In genomic region chr19:11338569-11339253, GRCh38 we compare ENCODE assay signal across 8 cellular contexts. TPM values are rescaled to one million over a fixed set of nuclear protein-coding genes. Genes with fewer than 3 reads are reported as not detected.
A peak's percentile ranks its signal among the peaks of the same experiment; 100 is the strongest.
DNase-seq lines count a peak whose midpoint lies in the region; ATAC-seq and TF ChIP-seq lines count a peak whose summit lies in the region.

No MANE protein-coding gene starts in this region.

- peaks cover 5% of the 10 kb centered on the region for H3K4me1 Mint-ChIP-seq in activated T-helper 17 cell treated with anti-CD3 and anti-CD28 coated beads, Interleukin-2, amount 50 U/mL, for 72 hours

- no peaks in the 10 kb centered on the region for H3K9me3 Mint-ChIP-seq in activated T-helper 17 cell treated with anti-CD3 and anti-CD28 coated beads, Interleukin-2, amount 50 U/mL, for 72 hours

- H3F3A ChIP-seq in smooth muscle cell (ENCODE audit: low read depth), result no peaks in the 10 kb centered on the region

- H3K27me3 Mint-ChIP-seq in activated T-helper 17 cell treated with anti-CD3 and anti-CD28 coated beads, Interleukin-2, amount 50 U/mL, for 72 hours, result no peaks in the 10 kb centered on the region

- H3K4me3 ChIP-seq in HCT116 (replicated peaks in 1 of 2; ENCODE audit: low read depth in 1 of 2, low read length in 2 of 2) (peak overlapping the region; percentile 69 to 86), iPS-11a (ENCODE audit: low read depth, low read length) (peak overlapping the region; percentile 50), smooth muscle cell (peak overlapping the region; percentile 76)

- H3K36me3 Mint-ChIP-seq in activated T-helper 17 cell treated with anti-CD3 and anti-CD28 coated beads, Interleukin-2, amount 50 U/mL, for 72 hours (ENCODE audit: low read depth), result peaks cover 24% of the 10 kb centered on the region

- H3K79me2 ChIP-seq in HCT116 (ENCODE audit: insufficient read depth, low read length), result no peaks in the 10 kb centered on the region
- no peaks in the 10 kb centered on the region for H3K79me2 ChIP-seq in smooth muscle cell (ENCODE audit: low read depth)

- H3K9me2 ChIP-seq in HCT116 (ENCODE audit: insufficient read depth), result no peaks in the 10 kb centered on the region

- no peak for TF ChIP-seq RAD21 in HCT116 (IDR thresholded peaks at IDR 0.05; ENCODE audit: low read depth)

- no peak for TF ChIP-seq POLR2A in HCT116 (IDR thresholded peaks at IDR 0.05; ENCODE audit: borderline replicate concordance, extremely low read depth, insufficient read depth, insufficient read length)

- H3K9me3 ChIP-seq in HCT116 (ENCODE audit: control insufficient read depth in 1 of 2, insufficient read depth in 1 of 2, low read depth in 1 of 2, low read length in 2 of 2) (peaks cover 0 to 5% of the 10 kb centered on the region in 2 experiments; a peak in 1 of 4 replicates), smooth muscle cell (replicated peaks; ENCODE audit: low read depth) (no peaks in the 10 kb centered on the region)

- peak overlapping the region; percentile 62; the same call in 1 of the 2 replicates for H3K27ac ChIP-seq in HCT116 (ENCODE audit: low read depth, low read length)
- no peak overlapping the region for H3K27ac ChIP-seq in smooth muscle cell (ENCODE audit: low read depth)

- H2AFZ ChIP-seq in HCT116 (ENCODE audit: low read depth, low read length, poor library complexity, severe bottlenecking) (no peak overlapping the region), smooth muscle cell (ENCODE audit: low read depth) (peak overlapping the region; percentile 85)

- WGBS in smooth muscle cell (ENCODE audit: low lambda C conversion rate), result 29% methylated on average over 21 of the region's 21 CpGs

- POLR2A ChIA-PET in HCT116 (lab: Charles Lee), result interaction anchor here (1.4 kb wide), 1 partner anchor 38 kb away, joined by 4 read pairs; no protein-coding TSS in a partner anchor

- H3K27ac Mint-ChIP-seq in activated T-helper 17 cell treated with anti-CD3 and anti-CD28 coated beads, Interleukin-2, amount 50 U/mL, for 72 hours, result peak overlapping the region; percentile 55

- BruUV-seq in HCT116 (replicated peaks; lab: Mats Ljungman, UMichigan), result no TSS peak

- H3K36me3 ChIP-seq in HCT116 (ENCODE audit: control insufficient read depth in 1 of 2, insufficient read depth in 2 of 2, low read length in 2 of 2) (peaks cover 13 to 15% of the 10 kb centered on the region in 2 experiments), smooth muscle cell (ENCODE audit: low read depth) (peaks cover 6% of the 10 kb centered on the region)

- ATAC-seq in HCT116 (peak; percentile 8; the same call in 1 of the 2 replicates), HG03196 (IDR thresholded peaks at IDR 0.05; ENCODE audit: unreplicated experiment) (no peak), GM18517 (IDR thresholded peaks at IDR 0.05; ENCODE audit: unreplicated experiment) (no peak)
- no peak for ATAC-seq in activated T-helper 17 cell treated with anti-CD3 and anti-CD28 coated beads, Interleukin-2, amount 50 U/mL, for 72 hours (replicated peaks)

- H3K27me3 ChIP-seq in HCT116 (ENCODE audit: insufficient read depth, low read length) (no peaks in the 10 kb centered on the region), smooth muscle cell (ENCODE audit: low read depth) (no peaks in the 10 kb centered on the region)

- H3K4me1 ChIP-seq in HCT116 (ENCODE audit: control insufficient read depth in 1 of 2, insufficient read depth in 2 of 2, low read length in 2 of 2) (peaks cover 15 to 30% of the 10 kb centered on the region in 2 experiments), smooth muscle cell (ENCODE audit: low read depth) (no peaks in the 10 kb centered on the region)

- RAD21 ChIA-PET in HCT116 (lab: Charles Lee; ENCODE audit: low non-redundant PET in 1 of 2, low total read pairs in 2 of 2, uncharacterized antibody in 2 of 2, unreplicated experiment in 2 of 2), result no interaction called here

- DNase-seq in HCT116 (ENCODE audit: low read depth, low spot score) (no peak), smooth muscle cell (lab: John Stamatoyannopoulos, UW; ENCODE audit: unreplicated experiment) (no peak), SW 1271 (lab: John Stamatoyannopoulos, UW) (no peak), iPS-NIHi7 (ENCODE audit: extremely low spot score) (no peak)

- TF ChIP-seq CTCF in HCT116 (IDR thresholded peaks at IDR 0.05 in 2 of 3, conservative IDR thresholded peaks at IDR 0.05 in 1 of 3; ENCODE audit: borderline replicate concordance in 1 of 3, insufficient read depth in 1 of 3, low read depth in 2 of 3, low read length in 2 of 3) (no peak), smooth muscle cell (IDR thresholded peaks at IDR 0.05; ENCODE audit: borderline replicate concordance, insufficient read depth, poor library complexity, severe bottlenecking) (no peak)

- CTCF ChIA-PET in HCT116 (lab: Charles Lee), result interaction anchor here (1.6 kb wide), 1 partner anchor 43 kb away, joined by 3 read pairs; no protein-coding TSS in a partner anchor

- peak overlapping the region; percentile 76 for H3K9ac ChIP-seq in HCT116 (ENCODE audit: low read length)
- peak overlapping the region; percentile 43 for H3K9ac ChIP-seq in smooth muscle cell (ENCODE audit: low read depth)

- H4K20me1 ChIP-seq in HCT116 (ENCODE audit: insufficient read depth), result no peaks in the 10 kb centered on the region
- H4K20me1 ChIP-seq in smooth muscle cell (ENCODE audit: low read depth), result no peaks in the 10 kb centered on the region

- H3K4me2 ChIP-seq in HCT116 (ENCODE audit: low read length), result peak overlapping the region; percentile 96
- peak overlapping the region; percentile 98 for H3K4me2 ChIP-seq in smooth muscle cell

- intact Hi-C loops in HCT116 (cut with micrococcal nuclease), result no loop called here

- peak overlapping the region; percentile 76 for H3K4me3 Mint-ChIP-seq in activated T-helper 17 cell treated with anti-CD3 and anti-CD28 coated beads, Interleukin-2, amount 50 U/mL, for 72 hours

TF ChIP-seq in HCT116, 20 proteins besides CTCF, POLR2A, EP300 and RAD21:
- TF ChIP-seq, protein P1, sequence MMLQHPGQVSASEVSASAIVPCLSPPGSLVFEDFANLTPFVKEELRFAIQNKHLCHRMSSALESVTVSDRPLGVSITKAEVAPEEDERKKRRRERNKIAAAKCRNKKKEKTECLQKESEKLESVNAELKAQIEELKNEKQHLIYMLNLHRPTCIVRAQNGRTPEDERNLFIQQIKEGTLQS (IDR thresholded peaks at IDR 0.05), result no peak
- TF ChIP-seq SIN3A (IDR thresholded peaks at IDR 0.05; ENCODE audit: low read depth), result no peak
- TF ChIP-seq, protein P2, sequence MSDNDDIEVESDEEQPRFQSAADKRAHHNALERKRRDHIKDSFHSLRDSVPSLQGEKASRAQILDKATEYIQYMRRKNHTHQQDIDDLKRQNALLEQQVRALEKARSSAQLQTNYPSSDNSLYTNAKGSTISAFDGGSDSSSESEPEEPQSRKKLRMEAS (IDR thresholded peaks at IDR 0.05), result no peak
- no peak for TF ChIP-seq TCF7L2 (IDR thresholded peaks at IDR 0.05; ENCODE audit: borderline replicate concordance, extremely low read depth, insufficient read depth, insufficient read length)
- no peak for TF ChIP-seq POLR2AphosphoS5 (IDR thresholded peaks at IDR 0.05; ENCODE audit: low read depth, low read length)
- TF ChIP-seq, protein P3, sequence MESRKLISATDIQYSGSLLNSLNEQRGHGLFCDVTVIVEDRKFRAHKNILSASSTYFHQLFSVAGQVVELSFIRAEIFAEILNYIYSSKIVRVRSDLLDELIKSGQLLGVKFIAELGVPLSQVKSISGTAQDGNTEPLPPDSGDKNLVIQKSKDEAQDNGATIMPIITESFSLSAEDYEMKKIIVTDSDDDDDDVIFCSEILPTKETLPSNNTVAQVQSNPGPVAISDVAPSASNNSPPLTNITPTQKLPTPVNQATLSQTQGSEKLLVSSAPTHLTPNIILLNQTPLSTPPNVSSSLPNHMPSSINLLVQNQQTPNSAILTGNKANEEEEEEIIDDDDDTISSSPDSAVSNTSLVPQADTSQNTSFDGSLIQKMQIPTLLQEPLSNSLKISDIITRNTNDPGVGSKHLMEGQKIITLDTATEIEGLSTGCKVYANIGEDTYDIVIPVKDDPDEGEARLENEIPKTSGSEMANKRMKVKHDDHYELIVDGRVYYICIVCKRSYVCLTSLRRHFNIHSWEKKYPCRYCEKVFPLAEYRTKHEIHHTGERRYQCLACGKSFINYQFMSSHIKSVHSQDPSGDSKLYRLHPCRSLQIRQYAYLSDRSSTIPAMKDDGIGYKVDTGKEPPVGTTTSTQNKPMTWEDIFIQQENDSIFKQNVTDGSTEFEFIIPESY (IDR thresholded peaks at IDR 0.05; ENCODE audit: extremely low read depth, insufficient replicate concordance, low read length), result no peak
- no peak for TF ChIP-seq JUND (IDR thresholded peaks at IDR 0.05)
- no peak for TF ChIP-seq EZH2phosphoT487 (IDR thresholded peaks at IDR 0.05; ENCODE audit: borderline replicate concordance)
- no peak for TF ChIP-seq ELF1 (IDR thresholded peaks at IDR 0.05; ENCODE audit: borderline replicate concordance, low read depth)
- no peak for TF ChIP-seq EZH2 (IDR thresholded peaks at IDR 0.05)
- TF ChIP-seq SRF (IDR thresholded peaks at IDR 0.05; ENCODE audit: low read depth), result no peak
TF ChIP-seq in HCT116: peak in this region for 0.

RNA-seq across cellular contexts. Expression of gene RAB3D, which starts 0.7 kb away (rescaled TPM):
- total RNA-seq in HCT116 (2021; ENCODE audit: unreplicated experiment), result 28.9 TPM
- polyA plus RNA-seq in HCT116 (2012), result 14.9 and 20.1 TPM in 2 replicates
- 10 to 100 TPM in 1 of 2 donors, 1 to 10 TPM in 1; 9.7 to 13.4 TPM for total RNA-seq in activated T-helper 17 cell treated with anti-CD3 and anti-CD28 coated beads, Interleukin-2, amount 50 U/mL, for 72 hours
- 11.0 and 11.9 TPM in 2 replicates for total RNA-seq in smooth muscle cell
- 6.2 and 7.3 TPM in 2 replicates for polyA plus RNA-seq in smooth muscle cell

RNA-seq across cellular contexts. Expression of gene TMEM205, which starts 7.4 kb away (rescaled TPM):
- total RNA-seq in HCT116 (2021; ENCODE audit: unreplicated experiment) (55.9 TPM), smooth muscle cell (162 and 163 TPM in 2 replicates)
- polyA plus RNA-seq in HCT116 (2012), result 112 and 115 TPM in 2 replicates
- 10 to 100 TPM; 30.9 to 31.0 TPM for total RNA-seq in activated T-helper 17 cell treated with anti-CD3 and anti-CD28 coated beads, Interleukin-2, amount 50 U/mL, for 72 hours
- 118 and 119 TPM in 2 replicates for polyA plus RNA-seq in smooth muscle cell

RNA-seq across cellular contexts. Expression of gene CCDC159, which starts 7.6 kb away (rescaled TPM):
- total RNA-seq in HCT116 (2021; ENCODE audit: unreplicated experiment), result 7.7 TPM
- polyA plus RNA-seq in HCT116 (2012), result 7.1 and 9.6 TPM in 2 replicates
- total RNA-seq in activated T-helper 17 cell treated with anti-CD3 and anti-CD28 coated beads, Interleukin-2, amount 50 U/mL, for 72 hours, result 10 to 100 TPM; 17.4 to 45.4 TPM
- 17.0 and 29.4 TPM in 2 replicates for total RNA-seq in smooth muscle cell
- 8.7 and 9.8 TPM in 2 replicates for polyA plus RNA-seq in smooth muscle cell

RNA-seq across cellular contexts. Expression of gene PLPPR2, which starts 16.5 kb away (rescaled TPM):
- total RNA-seq in HCT116 (2021; ENCODE audit: unreplicated experiment), result 23.2 TPM
- 23.7 and 29.8 TPM in 2 replicates for polyA plus RNA-seq in HCT116 (2012)
- 1 to 10 TPM; 2.9 to 9.7 TPM for total RNA-seq in activated T-helper 17 cell treated with anti-CD3 and anti-CD28 coated beads, Interleukin-2, amount 50 U/mL, for 72 hours
- total RNA-seq in smooth muscle cell, result 15.1 and 21.4 TPM in 2 replicates
- polyA plus RNA-seq in smooth muscle cell, result 54.0 and 67.1 TPM in 2 replicates

RNA-seq across cellular contexts. Expression of gene SWSAP1, which starts 35.8 kb away (rescaled TPM):
- 2.5 TPM for total RNA-seq in HCT116 (2021; ENCODE audit: unreplicated experiment)
- 0.90 and 1.7 TPM in 2 replicates for polyA plus RNA-seq in HCT116 (2012)
- 1 to 10 TPM; 1.5 to 2.4 TPM for total RNA-seq in activated T-helper 17 cell treated with anti-CD3 and anti-CD28 coated beads, Interleukin-2, amount 50 U/mL, for 72 hours
- 0.99 and 1.3 TPM in 2 replicates for total RNA-seq in smooth muscle cell
- 2.7 and 2.8 TPM in 2 replicates for polyA plus RNA-seq in smooth muscle cell
